Comparison of ENCODE assay signal across 8 cellular contexts in genomic region chr22:17910561-17911311, GRCh38.
A peak's percentile ranks its signal among the peaks of the same experiment; 100 is the strongest.
DNase-seq lines count a peak whose midpoint lies in the region; ATAC-seq and TF ChIP-seq lines count a peak whose summit lies in the region.

No MANE protein-coding gene starts in this region.

- H3K27me3 Mint-ChIP-seq in activated CD4-positive, alpha-beta T cell treated with anti-CD3 and anti-CD28 coated beads for 36 hours = no peaks in the 10 kb centered on the region
- H3K27me3 Mint-ChIP-seq in activated CD4-positive, alpha-beta T cell treated with anti-CD3 and anti-CD28 coated beads, Interleukin-2, amount 10 ng/mL, durations not matched to agents 24 days and 14 days = no peaks in the 10 kb centered on the region

- H3K27ac ChIP-seq in spleen = peak overlapping the region; percentile 1 to 82 (median 72)

- peak; percentile 27 for TF ChIP-seq CTCF in cardiac fibroblast (IDR thresholded peaks at IDR 0.05; ENCODE audit: low read depth, low read length)
- TF ChIP-seq CTCF in spleen (IDR thresholded peaks at IDR 0.05 in 8 of 11, conservative IDR thresholded peaks at IDR 0.05 in 3 of 11) = peak in 6 of 11 experiments; percentile 7 to 40 (median 14)

- peaks cover 2% of the 10 kb centered on the region for H3K4me1 Mint-ChIP-seq in activated CD4-positive, alpha-beta T cell treated with anti-CD3 and anti-CD28 coated beads for 36 hours
- no peaks in the 10 kb centered on the region for H3K4me1 Mint-ChIP-seq in activated CD4-positive, alpha-beta T cell treated with anti-CD3 and anti-CD28 coated beads, Interleukin-2, amount 10 ng/mL, durations not matched to agents 24 days and 14 days

- peaks cover 0 to 85% (median 48%) of the 10 kb centered on the region in 6 donors for H3K4me1 ChIP-seq in spleen

- H3K4me3 ChIP-seq in cardiac fibroblast (replicated peaks in 1 of 2; ENCODE audit: low read depth in 2 of 2, low read length in 2 of 2) (no peak overlapping the region), spleen (no peak overlapping the region)

- peak; percentile 7 for DNase-seq in activated CD4-positive, alpha-beta T cell treated with anti-CD3 and anti-CD28 coated beads for 36 hours
- no peak for DNase-seq in activated CD4-positive, alpha-beta T cell treated with anti-CD3 and anti-CD28 coated beads, Interleukin-2, amount 10 ng/mL, durations not matched to agents 24 days and 14 days
- DNase-seq in cardiac fibroblast (ENCODE audit: low read depth in 2 of 2) (peak; percentile 87 to 91), kidney glomerular epithelial cell (lab: John Stamatoyannopoulos, UW) (peak; percentile 84), spleen (peak; percentile 81)
- no peak for DNase-seq in stimulated activated CD4-positive, alpha-beta T cell treated with anti-CD3 and anti-CD28 coated beads, Interleukin-4, amount 100 ng/mL, for 24 hours

- intact Hi-C loops in activated CD4-positive, alpha-beta T cell treated with anti-CD3 and anti-CD28 coated beads for 36 hours (cut with DNase I, micrococcal nuclease) = no loop called here
- intact Hi-C loops in activated CD4-positive, alpha-beta T cell treated with anti-CD3 and anti-CD28 coated beads, Interleukin-2, amount 10 ng/mL, durations not matched to agents 24 days and 14 days (cut with micrococcal nuclease) = loop anchor here (10.0 kb wide), 1 partner anchor 114 kb away; the partner anchor contains the start of gene MICAL3
- intact Hi-C loops in spleen (cut with DNase I; ENCODE audit: low total_unique reads) = loop anchor here (10.0 kb wide), 1 partner anchor 114 kb away; the partner anchor contains the start of gene MICAL3

- CTCF ChIA-PET in activated CD4-positive, alpha-beta T cell treated with anti-CD3 and anti-CD28 coated beads for 36 hours (lab: Charles Lee) = interaction anchor here (0.6 to 0.7 kb wide), 2 partner anchors 10 to 224 kb away, joined by 3 read pairs; no protein-coding TSS in a partner anchor

- no peaks in the 10 kb centered on the region for H3K9me3 Mint-ChIP-seq in activated CD4-positive, alpha-beta T cell treated with anti-CD3 and anti-CD28 coated beads for 36 hours (ENCODE audit: low read depth)
- no peaks in the 10 kb centered on the region for H3K9me3 Mint-ChIP-seq in activated CD4-positive, alpha-beta T cell treated with anti-CD3 and anti-CD28 coated beads, Interleukin-2, amount 10 ng/mL, durations not matched to agents 24 days and 14 days

- no peaks in the 10 kb centered on the region for H3K9me3 ChIP-seq in spleen

- H3K36me3 Mint-ChIP-seq in activated CD4-positive, alpha-beta T cell treated with anti-CD3 and anti-CD28 coated beads for 36 hours (ENCODE audit: low read depth) = no peaks in the 10 kb centered on the region
- H3K36me3 Mint-ChIP-seq in activated CD4-positive, alpha-beta T cell treated with anti-CD3 and anti-CD28 coated beads, Interleukin-2, amount 10 ng/mL, durations not matched to agents 24 days and 14 days (ENCODE audit: low read depth) = peaks cover 3% of the 10 kb centered on the region

- H3K4me3 Mint-ChIP-seq in activated CD4-positive, alpha-beta T cell treated with anti-CD3 and anti-CD28 coated beads for 36 hours = no peak overlapping the region
- H3K4me3 Mint-ChIP-seq in activated CD4-positive, alpha-beta T cell treated with anti-CD3 and anti-CD28 coated beads, Interleukin-2, amount 10 ng/mL, durations not matched to agents 24 days and 14 days = no peak overlapping the region

- WGBS in spleen, 5 donors = 52 to 64% (median 62%) methylated on average over 11 to 12 of the region's 12 CpGs

- no peak for TF ChIP-seq POLR2A in spleen (IDR thresholded peaks at IDR 0.05)

- H3K27ac Mint-ChIP-seq in activated CD4-positive, alpha-beta T cell treated with anti-CD3 and anti-CD28 coated beads for 36 hours = no peak overlapping the region
- no peak overlapping the region for H3K27ac Mint-ChIP-seq in activated CD4-positive, alpha-beta T cell treated with anti-CD3 and anti-CD28 coated beads, Interleukin-2, amount 10 ng/mL, durations not matched to agents 24 days and 14 days

- H3K27me3 ChIP-seq in spleen (replicated peaks in 1 of 7) = no peaks in the 10 kb centered on the region

- H3K36me3 ChIP-seq in spleen = peaks cover 0 to 22% (median 11%) of the 10 kb centered on the region in 6 donors

- no peak for ATAC-seq in activated CD4-positive, alpha-beta T cell treated with anti-CD3 and anti-CD28 coated beads for 36 hours
- ATAC-seq in HG03565 (IDR thresholded peaks at IDR 0.05; ENCODE audit: unreplicated experiment) = no peak
- ATAC-seq in HG03354 (IDR thresholded peaks at IDR 0.05; ENCODE audit: poor library complexity, severe bottlenecking, unreplicated experiment) = no peak

- POLR2A ChIA-PET in activated CD4-positive, alpha-beta T cell treated with anti-CD3 and anti-CD28 coated beads for 36 hours (lab: Charles Lee) = no interaction called here

Comparison
In these comparisons a context has a peak if more than half of its experiments do, and no peak if none do; other contexts are left out.
1. DNase-seq: peak in activated CD4-positive, alpha-beta T cell treated with anti-CD3 and anti-CD28 coated beads for 36 hours (single experiment), cardiac fibroblast (2 of 2), kidney glomerular epithelial cell (single experiment) and spleen (single experiment); none in activated CD4-positive, alpha-beta T cell treated with anti-CD3 and anti-CD28 coated beads, Interleukin-2, amount 10 ng/mL, durations not matched to agents 24 days and 14 days (single experiment) and stimulated activated CD4-positive, alpha-beta T cell treated with anti-CD3 and anti-CD28 coated beads, Interleukin-4, amount 100 ng/mL, for 24 hours (single experiment).
2. intact Hi-C loops: an anchor here in activated CD4-positive, alpha-beta T cell treated with anti-CD3 and anti-CD28 coated beads, Interleukin-2, amount 10 ng/mL, durations not matched to agents 24 days and 14 days (10.0 kb wide) and spleen (10.0 kb wide); none called in activated CD4-positive, alpha-beta T cell treated with anti-CD3 and anti-CD28 coated beads for 36 hours.